Comparison of ENCODE assay signal across 3 cellular contexts in the genomic region with DNA sequence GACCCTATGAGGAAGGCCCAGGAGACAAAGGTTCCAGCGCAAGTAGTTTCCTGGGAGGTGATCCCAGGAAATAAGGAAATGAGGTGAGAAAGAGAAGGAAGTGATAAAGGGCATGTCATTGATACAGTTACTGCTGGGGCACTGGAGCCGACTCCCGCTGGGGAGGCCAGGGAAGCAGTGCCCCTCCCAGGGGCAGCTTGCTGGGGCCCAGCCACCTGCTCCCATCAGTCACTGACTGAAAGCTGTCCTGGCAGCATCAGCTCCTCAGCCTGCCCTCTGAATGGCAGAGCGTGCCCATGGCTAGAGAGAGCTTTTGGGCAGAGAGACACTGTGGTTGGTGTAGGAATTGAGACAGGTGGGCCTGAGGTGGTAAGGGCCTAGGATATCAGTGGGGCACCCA. TPM values are rescaled to one million over a fixed set of nuclear protein-coding genes. Genes with fewer than 3 reads are reported as not detected.
"Had no signal": no experiment of that assay in that cellular context is flagged by ENCODE, and none has a peak within 500 bp of the region (broad histone marks: within the 10 kb centered on the region; RNA-seq: fewer than 3 reads in every experiment).

No MANE protein-coding gene starts in this region.

RNA-seq across cellular contexts. Expression of a gene that starts 33.2 kb away (rescaled TPM):
- total RNA-seq: MCF 10A, RPMI7951, SJSA1 had no signal
